In the genomic region with DNA sequence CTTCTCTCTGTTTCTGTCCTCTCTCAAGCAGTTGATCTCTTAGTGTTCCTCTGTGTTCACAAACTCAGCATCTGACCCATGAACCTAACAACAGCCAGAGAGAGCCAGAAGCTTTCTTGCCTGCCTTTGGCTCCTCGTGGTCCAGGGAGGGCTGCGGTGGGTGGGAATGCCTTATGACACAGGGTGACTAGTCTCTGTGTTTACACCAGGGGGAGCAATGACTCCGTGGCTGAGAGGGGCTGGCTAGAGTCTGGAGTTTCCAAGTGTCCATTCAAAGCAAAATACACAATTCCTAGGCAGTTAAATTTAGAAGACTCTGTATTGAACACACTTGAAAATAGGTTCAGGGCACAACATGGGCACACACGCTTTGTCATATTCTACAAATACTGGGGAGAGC, we compare ENCODE assay signal across 7 cellular contexts.
DNase-seq lines count a peak whose midpoint lies in the region; ATAC-seq and TF ChIP-seq lines count a peak whose summit lies in the region.

No MANE protein-coding gene starts in this region.

- H3K27me3 ChIP-seq in Peyer's patch, result no peaks in the 10 kb centered on the region

- DNase-seq in HFF-Myc (ENCODE audit: extremely low read depth, low read depth) (peak; percentile 1), Peyer's patch (peak in 1 of 3 donors; percentile 44), fibroblast of mammary gland (ENCODE audit: low read depth) (peak; percentile 20), omental fat pad (ENCODE audit: low spot score) (no peak)

- H3K9me3 ChIP-seq in Peyer's patch, result no peaks in the 10 kb centered on the region

- no peak for TF ChIP-seq POLR2A in Peyer's patch (IDR thresholded peaks at IDR 0.05)

- no peak overlapping the region for H3K27ac ChIP-seq in Peyer's patch

- ATAC-seq in omental fat pad (ENCODE audit: low FRiP score) (peak; percentile 80), HG03521 (IDR thresholded peaks at IDR 0.05; ENCODE audit: unreplicated experiment) (no peak)
- no peak for ATAC-seq in activated CD4-positive, CD25-positive, alpha-beta regulatory T cell treated with anti-CD3 and anti-CD28 coated beads, Interleukin-2, amount 50 U/mL, for 24 hours

- H3K4me1 ChIP-seq in Peyer's patch, result no peaks in the 10 kb centered on the region

- H3K36me3 ChIP-seq in Peyer's patch, result no peaks in the 10 kb centered on the region

- no peak overlapping the region for H3K4me3 ChIP-seq in HFF-Myc (replicated peaks; ENCODE audit: low read depth, low read length)
- H3K4me3 ChIP-seq in Peyer's patch, result no peak overlapping the region
- no peak overlapping the region for H3K4me3 ChIP-seq in fibroblast of mammary gland (ENCODE audit: control insufficient read depth, low read depth, low read length)

- TF ChIP-seq CTCF in GM12874 (IDR thresholded peaks at IDR 0.05; ENCODE audit: insufficient read depth, low read depth, low read length) (0 out of 2 replicates have a peak, but pooled peaks have one; percentile 19), HFF-Myc (IDR thresholded peaks at IDR 0.05; ENCODE audit: low read depth, low read length, missing control alignments) (peak; percentile 65), Peyer's patch (IDR thresholded peaks at IDR 0.05) (peak in 4 of 6 experiments; percentile 27 to 54 (median 40)), fibroblast of mammary gland (conservative IDR thresholded peaks at IDR 0.05; ENCODE audit: control insufficient read depth, insufficient read depth, low read depth, low read length) (peak; percentile 58), omental fat pad (IDR thresholded peaks at IDR 0.05) (peak in 1 of 3 donors; percentile 62)
